ENCODE assay signal across 8 cellular contexts in genomic region chr14:104794641-104795467, GRCh38. TPM values are rescaled to one million over a fixed set of nuclear protein-coding genes. Genes with fewer than 3 reads are reported as not detected.
DNase-seq lines count a peak whose midpoint lies in the region; ATAC-seq and TF ChIP-seq lines count a peak whose summit lies in the region.

No MANE protein-coding gene starts in this region.

- H3K27ac ChIP-seq in HCT116 (ENCODE audit: low read depth, low read length) (peak overlapping the region; percentile 93), SJSA1 (peak overlapping the region; percentile 42; the same call in 1 of the 2 replicates), muscle layer of colon (ENCODE audit: low read depth, low read length) (peak overlapping the region; percentile 80)

- no peaks in the 10 kb centered on the region for H3K9me3 ChIP-seq in HCT116 (ENCODE audit: control insufficient read depth in 1 of 2, insufficient read depth in 1 of 2, low read depth in 1 of 2, low read length in 2 of 2)
- H3K9me3 ChIP-seq in SJSA1 (replicated peaks), result 0 out of 2 replicates have a peak, but pooled peaks cover 2% of the 10 kb centered on the region
- H3K9me3 ChIP-seq in muscle layer of colon (ENCODE audit: low read length), result no peaks in the 10 kb centered on the region

- H3K27ac Mint-ChIP-seq in endothelial cell (ENCODE audit: unreplicated experiment), result peak overlapping the region; percentile 86

- intact Hi-C loops in HCT116 (cut with micrococcal nuclease), result no loop called here

- H3K4me2 ChIP-seq in HCT116 (ENCODE audit: low read length), result peak overlapping the region; percentile 82

- H3K4me1 ChIP-seq in HCT116 (ENCODE audit: control insufficient read depth in 1 of 2, insufficient read depth in 2 of 2, low read length in 2 of 2), result peaks cover 23 to 44% of the 10 kb centered on the region in 2 experiments
- H3K4me1 ChIP-seq in SJSA1 (replicated peaks), result peaks cover 32% of the 10 kb centered on the region
- H3K4me1 ChIP-seq in muscle layer of colon (ENCODE audit: insufficient read depth, low read length), result peaks cover 45% of the 10 kb centered on the region

- peaks cover 5 to 8% of the 10 kb centered on the region in 2 experiments for H3K36me3 ChIP-seq in HCT116 (ENCODE audit: control insufficient read depth in 1 of 2, insufficient read depth in 2 of 2, low read length in 2 of 2)
- H3K36me3 ChIP-seq in SJSA1, result peaks cover 47% of the 10 kb centered on the region
- H3K36me3 ChIP-seq in muscle layer of colon (ENCODE audit: insufficient read depth, low read length), result peaks cover 9% of the 10 kb centered on the region

- CTCF ChIA-PET in HCT116 (lab: Charles Lee), result interaction anchor here (1.1 kb wide), 1 partner anchor 26 kb away, joined by 4 read pairs; no protein-coding TSS in a partner anchor

- no peak for TF ChIP-seq CTCF in HCT116 (IDR thresholded peaks at IDR 0.05 in 2 of 3, conservative IDR thresholded peaks at IDR 0.05 in 1 of 3; ENCODE audit: borderline replicate concordance in 1 of 3, insufficient read depth in 1 of 3, low read depth in 2 of 3, low read length in 2 of 3)
- TF ChIP-seq CTCF in endothelial cell (IDR thresholded peaks at IDR 0.05; ENCODE audit: unreplicated experiment), result no peak

- H3K27me3 ChIP-seq in HCT116 (ENCODE audit: insufficient read depth, low read length) (no peaks in the 10 kb centered on the region), SJSA1 (replicated peaks) (no peaks in the 10 kb centered on the region), muscle layer of colon (ENCODE audit: control insufficient read depth in 1 of 2, insufficient read depth in 2 of 2, low read length in 2 of 2) (no peaks in the 10 kb centered on the region)

- H3K79me2 ChIP-seq in HCT116 (ENCODE audit: insufficient read depth, low read length), result peaks cover 47% of the 10 kb centered on the region

- RAD21 ChIA-PET in HCT116 (lab: Charles Lee; ENCODE audit: low non-redundant PET in 1 of 2, low total read pairs in 2 of 2, uncharacterized antibody in 2 of 2, unreplicated experiment in 2 of 2), result no interaction called here

- H3K4me3 ChIP-seq in GM08714 (ENCODE audit: low read length) (peak overlapping the region; percentile 59), HCT116 (replicated peaks in 1 of 2; ENCODE audit: low read depth in 1 of 2, low read length in 2 of 2) (peak overlapping the region; percentile 65 to 88), SJSA1 (peak overlapping the region; percentile 95), muscle layer of colon (ENCODE audit: low read depth in 1 of 2, low read length in 2 of 2) (peak overlapping the region; percentile 63 to 74)

- peaks cover 29% of the 10 kb centered on the region for H3K4me1 Mint-ChIP-seq in endothelial cell (ENCODE audit: unreplicated experiment)

- no peaks in the 10 kb centered on the region for H4K20me1 ChIP-seq in HCT116 (ENCODE audit: insufficient read depth)

- DNase-seq in HCT116 (ENCODE audit: low read depth, low spot score) (no peak), SJSA1 (ENCODE audit: low read depth in 1 of 2, low spot score in 2 of 2) (peak in 1 of 2 experiments; percentile 37), endothelial cell (ENCODE audit: low spot score) (no peak), pons (ENCODE audit: low spot score) (no peak)
- DNase-seq in NK-92 treated with Interleukin-12 subunit alpha and Interleukin-12 subunit beta, amount 100 ng/mL, for 24 hours (lab: John Stamatoyannopoulos, UW), result no peak

- no peak for TF ChIP-seq POLR2A in HCT116 (IDR thresholded peaks at IDR 0.05; ENCODE audit: borderline replicate concordance, extremely low read depth, insufficient read depth, insufficient read length)

- H3K9ac ChIP-seq in HCT116 (ENCODE audit: low read length) (peak overlapping the region; percentile 68), muscle layer of colon (ENCODE audit: low read length) (peak overlapping the region; percentile 53)

- H3K27me3 Mint-ChIP-seq in endothelial cell (ENCODE audit: unreplicated experiment), result peaks cover 30% of the 10 kb centered on the region

- H3K9me3 Mint-ChIP-seq in endothelial cell (ENCODE audit: unreplicated experiment), result no peaks in the 10 kb centered on the region

- no peaks in the 10 kb centered on the region for H3K9me2 ChIP-seq in HCT116 (ENCODE audit: insufficient read depth)

- BruUV-seq in HCT116 (replicated peaks; lab: Mats Ljungman, UMichigan), result no TSS peak

- peaks cover 9% of the 10 kb centered on the region for H3K36me3 Mint-ChIP-seq in endothelial cell (ENCODE audit: low read depth, unreplicated experiment)

- no peak for TF ChIP-seq RAD21 in HCT116 (IDR thresholded peaks at IDR 0.05; ENCODE audit: low read depth)

- H2AFZ ChIP-seq in HCT116 (ENCODE audit: low read depth, low read length, poor library complexity, severe bottlenecking), result no peak overlapping the region

- POLR2A ChIA-PET in HCT116 (lab: Charles Lee), result no interaction called here

- peak overlapping the region; percentile 93 for H3K4me3 Mint-ChIP-seq in endothelial cell (ENCODE audit: unreplicated experiment)

- ATAC-seq in HCT116 (peak; percentile 40), GM18873 (IDR thresholded peaks at IDR 0.05; ENCODE audit: low FRiP score, unreplicated experiment) (no peak)

TF ChIP-seq in HCT116, 20 proteins besides CTCF, POLR2A, EP300 and RAD21:
- TF ChIP-seq ZFX (IDR thresholded peaks at IDR 0.05) (peak; percentile 90), CBX3 (IDR thresholded peaks at IDR 0.05; ENCODE audit: low read depth) (no peak), FOSL1 (IDR thresholded peaks at IDR 0.05; ENCODE audit: low read depth) (no peak)

RNA-seq across cellular contexts. Expression of gene AKT1, which starts 0.7 kb away (rescaled TPM):
- total RNA-seq in HCT116 (2021; ENCODE audit: unreplicated experiment), result 152 TPM
- 139 and 160 TPM in 2 replicates for polyA plus RNA-seq in HCT116 (2012)
- 176 and 213 TPM in 2 replicates for total RNA-seq in SJSA1 (2014; rRNA removed; shearing (Covaris generic))
- 133 TPM for total RNA-seq in endothelial cell (ENCODE audit: unreplicated experiment)

RNA-seq across cellular contexts. Expression of gene ZBTB42, which starts 6.0 kb away (rescaled TPM):
- total RNA-seq in HCT116 (2021; ENCODE audit: unreplicated experiment) (4.4 TPM), endothelial cell (ENCODE audit: unreplicated experiment) (2.4 TPM)
- 3.9 and 4.1 TPM in 2 replicates for polyA plus RNA-seq in HCT116 (2012)
- 1.4 and 6.7 TPM in 2 replicates for total RNA-seq in SJSA1 (2014; rRNA removed; shearing (Covaris generic))

RNA-seq across cellular contexts. Expression of gene SIVA1, which starts 41.9 kb away (rescaled TPM):
- total RNA-seq in HCT116 (2021; ENCODE audit: unreplicated experiment) (141 TPM), endothelial cell (ENCODE audit: unreplicated experiment) (84.3 TPM)
- polyA plus RNA-seq in HCT116 (2012), result 142 and 171 TPM in 2 replicates
- total RNA-seq in SJSA1 (2014; rRNA removed; shearing (Covaris generic)), result 444 and 466 TPM in 2 replicates

Comparison
In these comparisons a context has a peak if more than half of its experiments do, and no peak if none do; other contexts are left out.
1. H3K27ac ChIP-seq: peak in every context shown above with its lines; median percentile 93 in HCT116; 80 in muscle layer of colon; 42 in SJSA1.